In genomic region chr7:17041324-17041723, GRCh38 we compare ENCODE assay signal across 8 cellular contexts.
DNase-seq lines count a peak whose midpoint lies in the region; ATAC-seq and TF ChIP-seq lines count a peak whose summit lies in the region.

No MANE protein-coding gene starts in this region.

- peaks cover 20% of the 10 kb centered on the region for H3K4me1 ChIP-seq in foreskin keratinocyte
- H3K4me1 ChIP-seq in smooth muscle cell (ENCODE audit: low read depth) = peaks cover 7% of the 10 kb centered on the region

- peak overlapping the region; percentile 71 for H3K4me2 ChIP-seq in smooth muscle cell

- no peaks in the 10 kb centered on the region for H3F3A ChIP-seq in smooth muscle cell (ENCODE audit: low read depth)

- no peaks in the 10 kb centered on the region for H4K20me1 ChIP-seq in smooth muscle cell (ENCODE audit: low read depth)

- peak overlapping the region; percentile 54 for H2AFZ ChIP-seq in smooth muscle cell (ENCODE audit: low read depth)

- H3K27ac ChIP-seq in foreskin keratinocyte (peak overlapping the region; percentile 2), smooth muscle cell (ENCODE audit: low read depth) (peak overlapping the region; percentile 69)

- H3K79me2 ChIP-seq in smooth muscle cell (ENCODE audit: low read depth) = no peaks in the 10 kb centered on the region

- H3K9ac ChIP-seq in smooth muscle cell (ENCODE audit: low read depth) = no peak overlapping the region

- peak; percentile 80 for ATAC-seq in foreskin keratinocyte
- no peak for ATAC-seq in GM21825 (IDR thresholded peaks at IDR 0.05; ENCODE audit: unreplicated experiment)
- no peak for ATAC-seq in GM19463 (IDR thresholded peaks at IDR 0.05; ENCODE audit: unreplicated experiment)

- no peak overlapping the region for H3K4me3 ChIP-seq in smooth muscle cell

- no peaks in the 10 kb centered on the region for H3K36me3 ChIP-seq in smooth muscle cell (ENCODE audit: low read depth)

- TF ChIP-seq CTCF in foreskin keratinocyte (conservative IDR thresholded peaks at IDR 0.05) = no peak
- no peak for TF ChIP-seq CTCF in smooth muscle cell (IDR thresholded peaks at IDR 0.05; ENCODE audit: borderline replicate concordance, insufficient read depth, poor library complexity, severe bottlenecking)

- no peaks in the 10 kb centered on the region for H3K27me3 ChIP-seq in foreskin keratinocyte
- no peaks in the 10 kb centered on the region for H3K27me3 ChIP-seq in smooth muscle cell (ENCODE audit: low read depth)

- DNase-seq in NCI-H2081 (lab: John Stamatoyannopoulos, UW) (peak; percentile 3 to 48), NCI-H2081 treated with DMSO at 0.1 percent for 48 hours (lab: John Stamatoyannopoulos, UW) (no peak), RPMI7951 (ENCODE audit: low read depth) (peak; percentile 88), foreskin keratinocyte (peak; percentile 68 to 83), smooth muscle cell (lab: John Stamatoyannopoulos, UW; ENCODE audit: unreplicated experiment) (no peak)
- DNase-seq in activated CD8-positive, alpha-beta memory T cell treated with anti-CD3 and anti-CD28 coated beads for 24 hours = no peak

- WGBS in smooth muscle cell (ENCODE audit: low lambda C conversion rate) = 2% methylated on average over 2 of the region's 2 CpGs

- no peaks in the 10 kb centered on the region for H3K9me3 ChIP-seq in smooth muscle cell (replicated peaks; ENCODE audit: low read depth)

Comparison
In these comparisons a context has a peak if more than half of its experiments do, and no peak if none do; other contexts are left out.
1. DNase-seq: peak in NCI-H2081 (2 of 2), RPMI7951 (single experiment) and foreskin keratinocyte (2 of 2); none in NCI-H2081 treated with DMSO at 0.1 percent for 48 hours (single experiment), smooth muscle cell (single experiment) and activated CD8-positive, alpha-beta memory T cell treated with anti-CD3 and anti-CD28 coated beads for 24 hours (single experiment).